9 cellular contexts compared by ENCODE assay signal in the genomic region with DNA sequence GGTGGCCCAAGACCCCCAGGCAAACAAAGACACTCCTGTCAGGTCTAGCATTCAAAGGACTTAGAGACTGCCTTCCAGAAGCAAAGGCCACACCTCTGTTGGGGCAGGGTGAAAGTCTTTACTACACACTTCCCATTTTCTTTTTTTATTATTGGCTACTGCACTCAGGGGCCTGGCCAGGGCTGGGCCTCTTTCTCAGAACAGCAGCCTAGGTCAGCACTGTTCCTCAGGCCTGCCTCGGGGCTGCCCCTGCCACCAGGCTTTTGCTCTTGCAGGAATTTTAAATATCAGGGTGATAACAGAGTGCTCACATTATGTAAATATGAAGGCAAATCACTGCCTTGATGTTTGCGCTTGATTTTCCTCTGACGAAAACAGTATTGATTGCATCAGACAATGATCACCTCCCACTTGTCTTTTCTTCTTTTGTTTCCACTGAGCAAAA. TPM values are rescaled to one million over a fixed set of nuclear protein-coding genes. Genes with fewer than 3 reads are reported as not detected.
DNase-seq lines count a peak whose midpoint lies in the region; ATAC-seq and TF ChIP-seq lines count a peak whose summit lies in the region.
"Had no signal": no experiment of that assay in that cellular context is flagged by ENCODE, and none has a peak within 500 bp of the region (broad histone marks: within the 10 kb centered on the region; RNA-seq: fewer than 3 reads in every experiment).

No MANE protein-coding gene starts in this region.

- intact Hi-C loops in activated CD4-positive, alpha-beta T cell treated with anti-CD3 and anti-CD28 coated beads, Interleukin-2, amount 10 ng/mL, durations not matched to agents 24 days and 14 days (cut with micrococcal nuclease), result loop anchor here (1.0 kb wide), 3 partner anchors 8 to 19 kb away; partner anchors contain the start of gene GSTA4

- H3K9me3 Mint-ChIP-seq in activated CD4-positive, alpha-beta T cell treated with anti-CD3 and anti-CD28 coated beads, Interleukin-2, amount 10 ng/mL, durations not matched to agents 24 days and 14 days, result peaks cover 3% of the 10 kb centered on the region
- H3K9me3 Mint-ChIP-seq in activated CD4-positive, alpha-beta memory T cell treated with anti-CD3 and anti-CD28 coated beads, Interleukin-2, amount 10 ng/mL, durations not matched to agents 7 days and 5 days, result no peaks in the 10 kb centered on the region
- H3K9me3 Mint-ChIP-seq in stimulated activated naive B cell treated with anti-CD40 and anti-IgM and Interleukin-4, amounts not matched to agents 10 μg/mL and 1 μg/mL and 100 μg/mL, for 72 hours, result no peaks in the 10 kb centered on the region

- no peaks in the 10 kb centered on the region for H3K27me3 Mint-ChIP-seq in activated CD4-positive, alpha-beta T cell treated with anti-CD3 and anti-CD28 coated beads, Interleukin-2, amount 10 ng/mL, durations not matched to agents 24 days and 14 days
- no peaks in the 10 kb centered on the region for H3K27me3 Mint-ChIP-seq in activated CD4-positive, alpha-beta memory T cell treated with anti-CD3 and anti-CD28 coated beads, Interleukin-2, amount 10 ng/mL, durations not matched to agents 7 days and 5 days
- H3K27me3 Mint-ChIP-seq in stimulated activated naive B cell treated with anti-CD40 and anti-IgM and Interleukin-4, amounts not matched to agents 10 μg/mL and 1 μg/mL and 100 μg/mL, for 72 hours, result peaks cover 0 to 4% of the 10 kb centered on the region in 2 donors

- peaks cover 36% of the 10 kb centered on the region for H3K4me1 Mint-ChIP-seq in activated CD4-positive, alpha-beta T cell treated with anti-CD3 and anti-CD28 coated beads, Interleukin-2, amount 10 ng/mL, durations not matched to agents 24 days and 14 days
- H3K4me1 Mint-ChIP-seq in activated CD4-positive, alpha-beta memory T cell treated with anti-CD3 and anti-CD28 coated beads, Interleukin-2, amount 10 ng/mL, durations not matched to agents 7 days and 5 days, result peaks cover 19% of the 10 kb centered on the region
- H3K4me1 Mint-ChIP-seq in stimulated activated naive B cell treated with anti-CD40 and anti-IgM and Interleukin-4, amounts not matched to agents 10 μg/mL and 1 μg/mL and 100 μg/mL, for 72 hours, result peaks cover 24 to 44% of the 10 kb centered on the region in 2 donors

- no peak overlapping the region for H3K4me3 ChIP-seq in coronary artery

- peaks cover 22% of the 10 kb centered on the region for H3K36me3 Mint-ChIP-seq in activated CD4-positive, alpha-beta T cell treated with anti-CD3 and anti-CD28 coated beads, Interleukin-2, amount 10 ng/mL, durations not matched to agents 24 days and 14 days (ENCODE audit: low read depth)
- H3K36me3 Mint-ChIP-seq in activated CD4-positive, alpha-beta memory T cell treated with anti-CD3 and anti-CD28 coated beads, Interleukin-2, amount 10 ng/mL, durations not matched to agents 7 days and 5 days (ENCODE audit: low read depth), result peaks cover 5% of the 10 kb centered on the region
- no peaks in the 10 kb centered on the region for H3K36me3 Mint-ChIP-seq in stimulated activated naive B cell treated with anti-CD40 and anti-IgM and Interleukin-4, amounts not matched to agents 10 μg/mL and 1 μg/mL and 100 μg/mL, for 72 hours

- DNase-seq in activated CD4-positive, alpha-beta T cell treated with anti-CD3 and anti-CD28 coated beads, Interleukin-2, amount 10 ng/mL, durations not matched to agents 24 days and 14 days, result no peak
- DNase-seq in activated CD4-positive, alpha-beta T cell treated with anti-CD3 and anti-CD28 coated beads, Interleukin-2, amount 50 U/mL, for 1 hour, result no peak
- DNase-seq in activated CD4-positive, alpha-beta memory T cell treated with anti-CD3 and anti-CD28 coated beads, Interleukin-2, amount 10 ng/mL, durations not matched to agents 7 days and 5 days, result no peak
- peak; percentile 78 for DNase-seq in stimulated activated naive B cell treated with anti-CD40 and anti-IgM and Interleukin-4, amounts not matched to agents 10 μg/mL and 1 μg/mL and 100 μg/mL, for 72 hours
- DNase-seq in coronary artery (ENCODE audit: low spot score), result no peak
- no peak for DNase-seq in NCI-H510A treated with DMSO at 0.1 percent for 48 hours (lab: John Stamatoyannopoulos, UW)
- no peak for DNase-seq in central memory CD4-positive, alpha-beta T cell
- DNase-seq: IMR-90 had no signal

- TF ChIP-seq CTCF in coronary artery (IDR thresholded peaks at IDR 0.05), result no peak

- CTCF ChIA-PET in activated CD4-positive, alpha-beta memory T cell treated with anti-CD3 and anti-CD28 coated beads, Interleukin-2, amount 10 ng/mL, durations not matched to agents 7 days and 5 days (lab: Charles Lee), result interaction anchor here (1.1 kb wide), 1 partner anchor 17 kb away, joined by 4 read pairs; no protein-coding TSS in a partner anchor

- ATAC-seq in HG03039 (IDR thresholded peaks at IDR 0.05; ENCODE audit: unreplicated experiment), result peak; percentile 88
- peak; percentile 96 for ATAC-seq in stimulated activated naive B cell treated with anti-CD40 and anti-IgM and Interleukin-4, amounts not matched to agents 10 μg/mL and 1 μg/mL and 100 μg/mL, for 72 hours (replicated peaks)

- peak overlapping the region; percentile 91 for H3K27ac Mint-ChIP-seq in activated CD4-positive, alpha-beta T cell treated with anti-CD3 and anti-CD28 coated beads, Interleukin-2, amount 10 ng/mL, durations not matched to agents 24 days and 14 days
- H3K27ac Mint-ChIP-seq in activated CD4-positive, alpha-beta memory T cell treated with anti-CD3 and anti-CD28 coated beads, Interleukin-2, amount 10 ng/mL, durations not matched to agents 7 days and 5 days, result peak overlapping the region; percentile 36
- peak overlapping the region; percentile 94 for H3K27ac Mint-ChIP-seq in stimulated activated naive B cell treated with anti-CD40 and anti-IgM and Interleukin-4, amounts not matched to agents 10 μg/mL and 1 μg/mL and 100 μg/mL, for 72 hours

- H3K27ac ChIP-seq in coronary artery, result no peak overlapping the region

- peak overlapping the region; percentile 60 for H3K4me3 Mint-ChIP-seq in activated CD4-positive, alpha-beta T cell treated with anti-CD3 and anti-CD28 coated beads, Interleukin-2, amount 10 ng/mL, durations not matched to agents 24 days and 14 days
- H3K4me3 Mint-ChIP-seq in activated CD4-positive, alpha-beta memory T cell treated with anti-CD3 and anti-CD28 coated beads, Interleukin-2, amount 10 ng/mL, durations not matched to agents 7 days and 5 days, result no peak overlapping the region
- peak overlapping the region; percentile 48 to 51 for H3K4me3 Mint-ChIP-seq in stimulated activated naive B cell treated with anti-CD40 and anti-IgM and Interleukin-4, amounts not matched to agents 10 μg/mL and 1 μg/mL and 100 μg/mL, for 72 hours

- POLR2A ChIA-PET in activated CD4-positive, alpha-beta memory T cell treated with anti-CD3 and anti-CD28 coated beads, Interleukin-2, amount 10 ng/mL, durations not matched to agents 7 days and 5 days (lab: Charles Lee), result no interaction called here

RNA-seq across cellular contexts. Expression of gene GSTA4, which starts 18.5 kb away (rescaled TPM):
- 28.7 and 32.1 TPM in 2 replicates for total RNA-seq in activated CD4-positive, alpha-beta T cell treated with anti-CD3 and anti-CD28 coated beads, Interleukin-2, amount 10 ng/mL, durations not matched to agents 24 days and 14 days
- 10 to 100 TPM; 13.0 TPM for total RNA-seq in activated CD4-positive, alpha-beta memory T cell treated with anti-CD3 and anti-CD28 coated beads, Interleukin-2, amount 10 ng/mL, durations not matched to agents 7 days and 5 days

Comparison
In these comparisons a context has a peak if more than half of its experiments do, and no peak if none do; other contexts are left out.
1. H3K27ac Mint-ChIP-seq: peak in every context shown above with its lines; median percentile 94 in stimulated activated naive B cell treated with anti-CD40 and anti-IgM and Interleukin-4, amounts not matched to agents 10 μg/mL and 1 μg/mL and 100 μg/mL, for 72 hours; 91 in activated CD4-positive, alpha-beta T cell treated with anti-CD3 and anti-CD28 coated beads, Interleukin-2, amount 10 ng/mL, durations not matched to agents 24 days and 14 days; 36 in activated CD4-positive, alpha-beta memory T cell treated with anti-CD3 and anti-CD28 coated beads, Interleukin-2, amount 10 ng/mL, durations not matched to agents 7 days and 5 days.